In the genomic region with DNA sequence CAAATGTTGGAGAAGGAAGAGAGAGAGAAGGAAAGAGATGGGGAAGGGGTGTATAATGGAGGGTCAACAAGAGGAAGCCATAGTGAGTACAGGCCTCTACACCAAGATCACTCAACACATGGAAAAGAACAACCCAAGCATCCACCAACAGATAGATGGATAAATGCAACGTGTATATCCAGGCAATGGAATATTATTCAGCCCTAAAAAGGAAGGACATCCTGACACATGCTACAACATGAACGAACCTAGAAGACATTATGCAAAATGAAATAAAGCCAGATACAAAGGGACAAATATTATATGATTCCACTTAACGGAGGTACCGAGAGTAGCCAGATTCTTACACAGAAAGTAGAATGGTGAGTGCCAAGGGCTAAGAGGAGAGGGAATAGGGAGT, we compare ENCODE assay signal across 38 cellular contexts. TPM values are rescaled to one million over a fixed set of nuclear protein-coding genes. Genes with fewer than 3 reads are reported as not detected.
"Had no signal": no experiment of that assay in that cellular context is flagged by ENCODE, and none has a peak within 500 bp of the region (broad histone marks: within the 10 kb centered on the region; RNA-seq: fewer than 3 reads in every experiment).

No MANE protein-coding gene starts in this region.

- H3K27ac ChIP-seq: adrenal gland, ascending aorta, body of pancreas, brain microvascular endothelial cell, breast epithelium, cardiac muscle cell had no signal

- FAIRE-seq: astrocyte, bronchial epithelial cell, colon had no signal

- ATAC-seq: activated naive CD8-positive, alpha-beta T cell treated with anti-CD3 and anti-CD28 coated beads, Interleukin-2, amount 50 U/mL, for 24 hours; activated T-cell treated with anti-CD3 and anti-CD28 coated beads, Interleukin-2, amount 50 U/mL, for 4 hours; activated T-cell treated with anti-CD3 and anti-CD28 coated beads, Interleukin-2, amount 50 U/mL, for 72 hours; activated T-helper 17 cell treated with anti-CD3 and anti-CD28 coated beads, Interleukin-2, amount 50 U/mL, for 72 hours; body of pancreas had no signal

- H3K36me3 ChIP-seq: adrenal gland, ascending aorta, brain microvascular endothelial cell, breast epithelium, cardiac muscle cell had no signal

- H3K36me3 Mint-ChIP-seq: activated naive CD4-positive, alpha-beta T cell treated with anti-CD3 and anti-CD28 coated beads, Interleukin-2, amount 10 ng/mL, durations not matched to agents 7 days and 5 days; activated naive CD4-positive, alpha-beta T cell treated with anti-CD3 and anti-CD28 coated beads, Interleukin-2, amount 50 U/mL, for 24 hours; activated naive CD4-positive, alpha-beta T cell treated with anti-CD3 and anti-CD28 coated beads, Interleukin-2, amount 50 U/mL, for 72 hours; activated naive CD8-positive, alpha-beta T cell; activated naive CD8-positive, alpha-beta T cell treated with anti-CD3 and anti-CD28 coated beads for 36 hours; activated naive CD8-positive, alpha-beta T cell treated with anti-CD3 and anti-CD28 coated beads, Interleukin-2, amount 10 ng/mL, durations not matched to agents 7 days and 5 days had no signal

- DNase-seq: activated effector memory CD4-positive, alpha-beta T cell treated with anti-CD3 and anti-CD28 coated beads, Interleukin-2, amount 50 U/mL, for 16 hours; activated effector memory CD4-positive, alpha-beta T cell treated with Interleukin-2 at 50 U/mL for 16 hours; activated gamma-delta T cell; activated gamma-delta T cell treated with Interleukin-2 at 50 U/mL for 16 hours; activated naive CD4-positive, alpha-beta T cell; activated naive CD4-positive, alpha-beta T cell treated with anti-CD3 and anti-CD28 coated beads for 36 hours; activated naive CD4-positive, alpha-beta T cell treated with anti-CD3 and anti-CD28 coated beads, Interleukin-2, amount 10 ng/mL, durations not matched to agents 7 days and 5 days; activated naive CD4-positive, alpha-beta T cell treated with anti-CD3 and anti-CD28 coated beads, Interleukin-2, amount 50 U/mL, for 16 hours; activated naive CD4-positive, alpha-beta T cell treated with Interleukin-2 at 50 U/mL for 16 hours; activated naive CD8-positive, alpha-beta T cell treated with anti-CD3 and anti-CD28 coated beads for 36 hours; activated naive CD8-positive, alpha-beta T cell treated with anti-CD3 and anti-CD28 coated beads, Interleukin-2, amount 10 ng/mL, durations not matched to agents 7 days and 5 days; activated naive CD8-positive, alpha-beta T cell treated with anti-CD3 and anti-CD28 coated beads, Interleukin-2, amount 50 U/mL, for 24 hours; activated T-cell treated with anti-CD3 and anti-CD28 coated beads, Interleukin-2, amount 50 U/mL, for 4 hours; activated T-cell treated with anti-CD3 and anti-CD28 coated beads, Interleukin-2, amount 50 U/mL, for 48 hours; activated T-cell treated with anti-CD3 and anti-CD28 coated beads, Interleukin-2, amount 50 U/mL, for 72 hours; adrenal gland; amniotic stem cell; amygdala; anterior cingulate cortex; body of pancreas; brain microvascular endothelial cell; caudate nucleus; central memory CD4-positive, alpha-beta T cell; cerebellar nuclear complex had no signal

- H3K4me1 ChIP-seq: body of pancreas, breast epithelium had no signal

- H3K9me3 ChIP-seq: adrenal gland, ascending aorta, body of pancreas, breast epithelium had no signal

- H3K4me1 Mint-ChIP-seq: activated naive CD4-positive, alpha-beta T cell treated with anti-CD3 and anti-CD28 coated beads, Interleukin-2, amount 10 ng/mL, durations not matched to agents 7 days and 5 days; activated naive CD4-positive, alpha-beta T cell treated with anti-CD3 and anti-CD28 coated beads, Interleukin-2, amount 50 U/mL, for 24 hours; activated naive CD8-positive, alpha-beta T cell treated with anti-CD3 and anti-CD28 coated beads for 36 hours; activated naive CD8-positive, alpha-beta T cell treated with anti-CD3 and anti-CD28 coated beads, Interleukin-2, amount 10 ng/mL, durations not matched to agents 7 days and 5 days; activated naive CD8-positive, alpha-beta T cell treated with anti-CD3 and anti-CD28 coated beads, Interleukin-2, amount 50 U/mL, for 24 hours; activated T-helper 17 cell treated with anti-CD3 and anti-CD28 coated beads, Interleukin-2, amount 50 U/mL, for 72 hours; brain; central memory CD8-positive, alpha-beta T cell had no signal

- H3K27me3 ChIP-seq: adrenal gland, ascending aorta, body of pancreas, brain microvascular endothelial cell, breast epithelium, cardiac muscle cell had no signal

- H3K27ac Mint-ChIP-seq: activated naive CD4-positive, alpha-beta T cell treated with anti-CD3 and anti-CD28 coated beads for 36 hours; activated naive CD4-positive, alpha-beta T cell treated with anti-CD3 and anti-CD28 coated beads, Interleukin-2, amount 10 ng/mL, durations not matched to agents 7 days and 5 days; activated naive CD4-positive, alpha-beta T cell treated with anti-CD3 and anti-CD28 coated beads, Interleukin-2, amount 50 U/mL, for 24 hours; activated naive CD4-positive, alpha-beta T cell treated with anti-CD3 and anti-CD28 coated beads, Interleukin-2, amount 50 U/mL, for 72 hours; activated naive CD8-positive, alpha-beta T cell; activated naive CD8-positive, alpha-beta T cell treated with anti-CD3 and anti-CD28 coated beads for 36 hours; activated naive CD8-positive, alpha-beta T cell treated with anti-CD3 and anti-CD28 coated beads, Interleukin-2, amount 10 ng/mL, durations not matched to agents 7 days and 5 days; activated naive CD8-positive, alpha-beta T cell treated with anti-CD3 and anti-CD28 coated beads, Interleukin-2, amount 50 U/mL, for 24 hours; activated T-cell treated with anti-CD3 and anti-CD28 coated beads, Interleukin-2, amount 50 U/mL, for 72 hours; activated T-helper 1 cell treated with anti-CD3 and anti-CD28 coated beads, Interleukin-12 subunit alpha, Interleukin-12 subunit beta, Interleukin-2, Interleukin-4 antibody, amounts not matched to agents 30 ng/mL and 10 ng/mL and 1 ng/mL, durations not matched to agents 14 hours and 24 hours and 36 hours; activated T-helper 17 cell treated with anti-CD3 and anti-CD28 coated beads, Interleukin-2, amount 50 U/mL, for 72 hours; activated T-helper 2 cell treated with anti-CD3 and anti-CD28 coated beads, Interferon-gamma antibody, Interleukin-2, Interleukin-4, amounts not matched to agents 10 μg/mL and 5 μg/mL and 100 μg/mL, durations not matched to agents 14 hours and 24 hours and 36 hours had no signal

- H3K27me3 Mint-ChIP-seq: activated naive CD4-positive, alpha-beta T cell treated with anti-CD3 and anti-CD28 coated beads, Interleukin-2, amount 50 U/mL, for 24 hours; activated naive CD8-positive, alpha-beta T cell; brain had no signal

- H3K9me3 Mint-ChIP-seq: activated naive CD4-positive, alpha-beta T cell treated with anti-CD3 and anti-CD28 coated beads for 36 hours; activated naive CD4-positive, alpha-beta T cell treated with anti-CD3 and anti-CD28 coated beads, Interleukin-2, amount 10 ng/mL, durations not matched to agents 7 days and 5 days; activated naive CD4-positive, alpha-beta T cell treated with anti-CD3 and anti-CD28 coated beads, Interleukin-2, amount 50 U/mL, for 24 hours; activated naive CD4-positive, alpha-beta T cell treated with anti-CD3 and anti-CD28 coated beads, Interleukin-2, amount 50 U/mL, for 72 hours; activated naive CD8-positive, alpha-beta T cell treated with anti-CD3 and anti-CD28 coated beads for 36 hours; activated naive CD8-positive, alpha-beta T cell treated with anti-CD3 and anti-CD28 coated beads, Interleukin-2, amount 10 ng/mL, durations not matched to agents 7 days and 5 days; activated naive CD8-positive, alpha-beta T cell treated with anti-CD3 and anti-CD28 coated beads, Interleukin-2, amount 50 U/mL, for 24 hours; activated T-cell treated with anti-CD3 and anti-CD28 coated beads, Interleukin-2, amount 50 U/mL, for 4 hours; activated T-cell treated with anti-CD3 and anti-CD28 coated beads, Interleukin-2, amount 50 U/mL, for 72 hours; activated T-helper 1 cell treated with anti-CD3 and anti-CD28 coated beads, Interleukin-12 subunit alpha, Interleukin-12 subunit beta, Interleukin-2, Interleukin-4 antibody, amounts not matched to agents 30 ng/mL and 10 ng/mL and 1 ng/mL, durations not matched to agents 14 hours and 24 hours and 36 hours; activated T-helper 17 cell treated with anti-CD3 and anti-CD28 coated beads, Interleukin-2, amount 50 U/mL, for 72 hours; activated T-helper 2 cell treated with anti-CD3 and anti-CD28 coated beads, Interferon-gamma antibody, Interleukin-2, Interleukin-4, amounts not matched to agents 10 μg/mL and 5 μg/mL and 100 μg/mL, durations not matched to agents 14 hours and 24 hours and 36 hours; central memory CD8-positive, alpha-beta T cell had no signal

- H3K4me3 Mint-ChIP-seq: activated naive CD4-positive, alpha-beta T cell treated with anti-CD3 and anti-CD28 coated beads for 36 hours; activated naive CD4-positive, alpha-beta T cell treated with anti-CD3 and anti-CD28 coated beads, Interleukin-2, amount 10 ng/mL, durations not matched to agents 7 days and 5 days; activated naive CD4-positive, alpha-beta T cell treated with anti-CD3 and anti-CD28 coated beads, Interleukin-2, amount 50 U/mL, for 24 hours; activated naive CD8-positive, alpha-beta T cell; activated naive CD8-positive, alpha-beta T cell treated with anti-CD3 and anti-CD28 coated beads for 36 hours; activated naive CD8-positive, alpha-beta T cell treated with anti-CD3 and anti-CD28 coated beads, Interleukin-2, amount 10 ng/mL, durations not matched to agents 7 days and 5 days; activated naive CD8-positive, alpha-beta T cell treated with anti-CD3 and anti-CD28 coated beads, Interleukin-2, amount 50 U/mL, for 24 hours; activated T-cell treated with anti-CD3 and anti-CD28 coated beads, Interleukin-2, amount 50 U/mL, for 4 hours; activated T-cell treated with anti-CD3 and anti-CD28 coated beads, Interleukin-2, amount 50 U/mL, for 72 hours; activated T-helper 1 cell treated with anti-CD3 and anti-CD28 coated beads, Interleukin-12 subunit alpha, Interleukin-12 subunit beta, Interleukin-2, Interleukin-4 antibody, amounts not matched to agents 30 ng/mL and 10 ng/mL and 1 ng/mL, durations not matched to agents 14 hours and 24 hours and 36 hours; activated T-helper 17 cell treated with anti-CD3 and anti-CD28 coated beads, Interleukin-2, amount 50 U/mL, for 72 hours; brain; central memory CD8-positive, alpha-beta T cell had no signal

- H3K4me3 ChIP-seq: adrenal gland, ascending aorta, body of pancreas, breast epithelium, cardiac muscle cell had no signal

RNA-seq across cellular contexts. Expression of gene NRXN2, which starts 59.3 kb away (rescaled TPM):
- total RNA-seq: activated T-helper 2 cell treated with anti-CD3 and anti-CD28 coated beads, Interferon-gamma antibody, Interleukin-2, Interleukin-4, amounts not matched to agents 10 μg/mL and 5 μg/mL and 100 μg/mL, durations not matched to agents 14 hours and 24 hours and 36 hours; bronchial epithelial cell had no signal
